Comparison of ENCODE assay signal across 1 cellular context in the genomic region with DNA sequence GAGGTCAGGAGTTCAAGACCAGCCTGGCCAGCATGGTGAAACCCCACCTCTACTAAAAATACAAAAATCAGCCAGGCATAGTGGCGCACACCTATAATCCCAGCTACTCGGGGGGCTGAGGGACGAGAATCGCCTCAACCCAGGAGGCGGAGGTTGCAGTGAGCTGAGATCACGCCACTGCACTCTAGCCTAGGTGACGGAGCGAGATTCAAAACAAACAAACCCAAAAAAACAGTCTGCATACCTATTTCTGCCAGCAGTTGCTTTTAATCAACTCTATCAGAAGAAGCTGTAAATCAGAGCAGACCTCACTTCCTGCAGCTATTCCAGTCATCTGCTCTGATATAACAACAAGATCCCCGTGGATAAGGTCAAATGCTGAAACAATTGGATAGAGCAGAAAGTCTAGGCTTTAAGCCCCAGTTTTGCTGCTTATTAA.
TF ChIP-seq lines count a peak whose summit lies in the region.

No MANE protein-coding gene starts in this region.

TF ChIP-seq in IMR-90, 13 proteins besides CTCF, POLR2A, EP300 and RAD21:
- TF ChIP-seq, protein P1, sequence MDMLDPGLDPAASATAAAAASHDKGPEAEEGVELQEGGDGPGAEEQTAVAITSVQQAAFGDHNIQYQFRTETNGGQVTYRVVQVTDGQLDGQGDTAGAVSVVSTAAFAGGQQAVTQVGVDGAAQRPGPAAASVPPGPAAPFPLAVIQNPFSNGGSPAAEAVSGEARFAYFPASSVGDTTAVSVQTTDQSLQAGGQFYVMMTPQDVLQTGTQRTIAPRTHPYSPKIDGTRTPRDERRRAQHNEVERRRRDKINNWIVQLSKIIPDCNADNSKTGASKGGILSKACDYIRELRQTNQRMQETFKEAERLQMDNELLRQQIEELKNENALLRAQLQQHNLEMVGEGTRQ (IDR thresholded peaks at IDR 0.05; ENCODE audit: low read depth, low read length) = no peak
- TF ChIP-seq RCOR1 (IDR thresholded peaks at IDR 0.05; ENCODE audit: insufficient replicate concordance, low read length) = no peak
- no peak for TF ChIP-seq CHD1 (IDR thresholded peaks at IDR 0.05; ENCODE audit: low read depth, low read length)
- TF ChIP-seq MAZ (IDR thresholded peaks at IDR 0.05; ENCODE audit: borderline replicate concordance, low read depth, low read length) = no peak
- no peak for TF ChIP-seq BHLHE40 (IDR thresholded peaks at IDR 0.05; ENCODE audit: low read depth, low read length)
- TF ChIP-seq RFX5 (IDR thresholded peaks at IDR 0.05; ENCODE audit: low read depth, low read length) = no peak
- TF ChIP-seq FOS (IDR thresholded peaks at IDR 0.05; ENCODE audit: low read depth, low read length) = no peak
- TF ChIP-seq MXI1 (IDR thresholded peaks at IDR 0.05; ENCODE audit: borderline replicate concordance, low read depth, low read length) = no peak
- no peak for TF ChIP-seq SMC3 (IDR thresholded peaks at IDR 0.05; ENCODE audit: low read depth, low read length)
- TF ChIP-seq NFE2L2 (IDR thresholded peaks at IDR 0.05; ENCODE audit: low read depth, low read length) = no peak
- TF ChIP-seq, protein P2, sequence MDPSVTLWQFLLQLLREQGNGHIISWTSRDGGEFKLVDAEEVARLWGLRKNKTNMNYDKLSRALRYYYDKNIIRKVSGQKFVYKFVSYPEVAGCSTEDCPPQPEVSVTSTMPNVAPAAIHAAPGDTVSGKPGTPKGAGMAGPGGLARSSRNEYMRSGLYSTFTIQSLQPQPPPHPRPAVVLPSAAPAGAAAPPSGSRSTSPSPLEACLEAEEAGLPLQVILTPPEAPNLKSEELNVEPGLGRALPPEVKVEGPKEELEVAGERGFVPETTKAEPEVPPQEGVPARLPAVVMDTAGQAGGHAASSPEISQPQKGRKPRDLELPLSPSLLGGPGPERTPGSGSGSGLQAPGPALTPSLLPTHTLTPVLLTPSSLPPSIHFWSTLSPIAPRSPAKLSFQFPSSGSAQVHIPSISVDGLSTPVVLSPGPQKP (IDR thresholded peaks at IDR 0.05; ENCODE audit: borderline replicate concordance, low read depth, low read length) = no peak
- no peak for TF ChIP-seq MAFK (IDR thresholded peaks at IDR 0.05; ENCODE audit: low read depth, low read length)
- no peak for TF ChIP-seq CEBPB (IDR thresholded peaks at IDR 0.05; ENCODE audit: low read depth, low read length)
